In the genomic region with DNA sequence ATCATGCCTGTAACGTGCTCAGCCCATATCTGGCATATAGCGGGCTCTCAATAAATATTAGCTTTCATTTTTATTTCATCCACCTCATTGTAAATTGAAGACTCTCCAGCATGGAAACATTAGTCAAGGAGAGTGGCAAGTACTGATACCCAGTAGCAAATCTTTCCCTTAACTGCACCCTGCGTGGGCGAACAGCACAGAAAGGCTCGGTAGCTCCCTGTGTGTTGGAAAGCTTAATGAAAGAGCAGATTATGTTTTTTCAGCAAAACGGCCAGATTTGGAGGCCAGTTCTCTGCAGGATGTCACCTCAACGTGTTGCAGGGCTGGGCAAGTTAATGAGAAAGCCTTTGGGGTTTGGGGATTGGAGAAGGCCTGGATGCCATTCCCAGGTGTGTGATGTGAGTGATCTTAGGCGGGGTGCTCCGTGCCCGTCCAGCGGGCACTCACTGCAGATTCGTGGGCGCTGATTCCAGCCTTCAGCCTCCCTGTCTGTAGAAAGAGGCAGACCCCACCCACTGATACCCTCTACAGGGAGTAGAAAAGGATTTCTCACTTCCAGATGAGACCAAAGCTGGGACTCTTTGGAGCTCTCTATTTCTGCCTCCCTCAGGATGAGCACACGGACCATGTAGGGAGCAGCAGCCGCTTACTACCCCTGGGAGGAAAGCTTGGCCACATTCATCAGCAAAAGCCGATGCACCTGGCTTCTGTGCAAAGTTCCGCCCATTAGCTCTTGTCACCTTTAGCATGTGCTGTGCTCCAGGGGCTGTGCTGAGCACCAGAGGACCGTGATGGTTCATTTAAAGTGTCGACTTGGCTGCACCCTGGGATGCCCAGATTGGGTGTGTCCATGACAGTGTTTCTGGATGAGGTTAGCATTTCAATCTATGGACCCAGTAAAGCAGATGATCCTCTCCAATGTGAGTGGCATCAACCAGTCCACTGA, we compare ENCODE assay signal across 19 cellular contexts. TPM values are rescaled to one million over a fixed set of nuclear protein-coding genes. Genes with fewer than 3 reads are reported as not detected.
DNase-seq lines count a peak whose midpoint lies in the region; TF ChIP-seq lines count a peak whose summit lies in the region.
"Had no signal": no experiment of that assay in that cellular context is flagged by ENCODE, and none has a peak within 500 bp of the region (broad histone marks: within the 10 kb centered on the region; RNA-seq: fewer than 3 reads in every experiment).

No MANE protein-coding gene starts in this region.

- H3K27me3 Mint-ChIP-seq in glutamatergic neuron (ENCODE audit: unreplicated experiment): peaks cover 7% of the 10 kb centered on the region

- peak overlapping the region; percentile 49 for H3K4me3 Mint-ChIP-seq in glutamatergic neuron (ENCODE audit: unreplicated experiment)
- H3K4me3 Mint-ChIP-seq: CD14-positive monocyte had no signal

- DNase-seq in NCI-H748 (lab: John Stamatoyannopoulos, UW; ENCODE audit: unreplicated experiment) (peak; percentile 18), NCI-H748 treated with DMSO at 0.1 percent for 48 hours (lab: John Stamatoyannopoulos, UW) (no peak), glutamatergic neuron (no peak), posterior vena cava (ENCODE audit: low spot score) (peak; percentile 77), HK-2 (ENCODE audit: unreplicated experiment) (no peak), iPS-NIHi7 (ENCODE audit: extremely low spot score) (no peak), NK-92 (lab: John Stamatoyannopoulos, UW; ENCODE audit: unreplicated experiment) (no peak)
- DNase-seq: 8988T, DND-41, NCI-H1417 treated with DMSO at 0.1 percent for 48 hours, NCI-H226, NCI-H526 treated with DMSO at 0.1 percent for 48 hours, OCI-M1, SJCRH30 had no signal

- TF ChIP-seq CTCF in VCaP (conservative IDR thresholded peaks at IDR 0.05) (no peak), glutamatergic neuron (IDR thresholded peaks at IDR 0.05; ENCODE audit: partially characterized antibody, unreplicated experiment) (no peak)

- intact Hi-C loops in posterior vena cava (cut with DNase I): no loop called here

- peaks cover 8% of the 10 kb centered on the region for H3K9me3 Mint-ChIP-seq in glutamatergic neuron (ENCODE audit: unreplicated experiment)

- H3K36me3 Mint-ChIP-seq in glutamatergic neuron (ENCODE audit: unreplicated experiment): peaks cover 22% of the 10 kb centered on the region
- H3K36me3 Mint-ChIP-seq: CD14-positive monocyte had no signal

- H3K4me1 Mint-ChIP-seq in glutamatergic neuron (ENCODE audit: low read depth, unreplicated experiment): peaks cover 47% of the 10 kb centered on the region
- H3K4me1 Mint-ChIP-seq: CD14-positive monocyte had no signal

- H3K27ac ChIP-seq in VCaP: peak overlapping the region; percentile 15; the same call in 1 of the 2 replicates
- H3K27ac ChIP-seq: HL-60, RWPE1, SJCRH30 had no signal

- H3K27ac Mint-ChIP-seq in glutamatergic neuron (ENCODE audit: unreplicated experiment): peak overlapping the region; percentile 43
- H3K27ac Mint-ChIP-seq: CD14-positive monocyte had no signal

RNA-seq across cellular contexts. Expression of gene C14orf132, which starts 29.1 kb away (rescaled TPM):
- 552 TPM for total RNA-seq in glutamatergic neuron (ENCODE audit: unreplicated experiment)
- total RNA-seq in posterior vena cava: 100 to 1,000 TPM in 1 of 2 donors, 10 to 100 TPM in 1; 70.8 to 122 TPM
- total RNA-seq: MCF 10A, SJCRH30 had no signal

Comparison
In these comparisons a context has a peak if more than half of its experiments do, and no peak if none do; other contexts are left out.
1. DNase-seq: peak in NCI-H748 (single experiment) and posterior vena cava (single experiment); none in NCI-H748 treated with DMSO at 0.1 percent for 48 hours (single experiment), glutamatergic neuron (single experiment), HK-2 (single experiment), iPS-NIHi7 (single experiment) and NK-92 (single experiment).